In genomic region chr5:107671742-107672211, GRCh38 we compare ENCODE assay signal across 1 cellular context.
A peak's percentile ranks its signal among the peaks of the same experiment; 100 is the strongest.
TF ChIP-seq lines count a peak whose summit lies in the region.

No MANE protein-coding gene starts in this region.

TF ChIP-seq in HEK293, 187 proteins besides CTCF, POLR2A, EP300 and RAD21 (continued from another document):
- TF ChIP-seq ZNF48 (tag by site-specific recombination; IDR thresholded peaks at IDR 0.05) (no peak), ZNF704 (tag by site-specific recombination; IDR thresholded peaks at IDR 0.05) (no peak), ZNF2 (tag by site-specific recombination; IDR thresholded peaks at IDR 0.05) (peak; percentile 78), INSM2 (tag by site-specific recombination; IDR thresholded peaks at IDR 0.05) (0 out of 2 replicates have a peak, but pooled peaks have one; percentile 15), ZNF341 (tag by site-specific recombination; IDR thresholded peaks at IDR 0.05; ENCODE audit: low read depth) (peak; percentile 78), ZNF146 (tag by site-specific recombination; IDR thresholded peaks at IDR 0.05) (no peak), ZBTB49 (tag by site-specific recombination; IDR thresholded peaks at IDR 0.05; ENCODE audit: low read depth) (no peak), SALL2 (tag by site-specific recombination; IDR thresholded peaks at IDR 0.05; ENCODE audit: borderline replicate concordance) (no peak), PRDM1 (tag by site-specific recombination; IDR thresholded peaks at IDR 0.05) (peak; percentile 87), ZNF350 (tag by site-specific recombination; IDR thresholded peaks at IDR 0.05) (no peak), OVOL3 (tag by site-specific recombination; IDR thresholded peaks at IDR 0.05) (no peak), ZNF449 (tag by site-specific recombination; IDR thresholded peaks at IDR 0.05) (peak; percentile 6; the same call in 1 of the 2 replicates), ZBTB17 (tag by site-specific recombination; IDR thresholded peaks at IDR 0.05) (peak; percentile 94), GLIS1 (tag by site-specific recombination; IDR thresholded peaks at IDR 0.05) (peak; percentile 67; the same call in 1 of the 2 replicates), ZNF501 (tag by site-specific recombination; IDR thresholded peaks at IDR 0.05) (peak; percentile 16; the same call in 1 of the 2 replicates), GLIS2 (tag by site-specific recombination; IDR thresholded peaks at IDR 0.05) (peak; percentile 39), ZNF24 (tag by site-specific recombination; IDR thresholded peaks at IDR 0.05) (peak; percentile 18; the same call in 1 of the 2 replicates), HOXA7 (CRISPR knock-in tag; IDR thresholded peaks at IDR 0.05; ENCODE audit: borderline replicate concordance) (no peak), ZBTB21 (tag by site-specific recombination; IDR thresholded peaks at IDR 0.05) (no peak), ZNF596 (tag by site-specific recombination; IDR thresholded peaks at IDR 0.05) (no peak), KLF16 (tag by site-specific recombination; IDR thresholded peaks at IDR 0.05) (no peak), ZNF37A (tag by site-specific recombination; IDR thresholded peaks at IDR 0.05) (no peak), ZNF776 (tag by site-specific recombination; IDR thresholded peaks at IDR 0.05; ENCODE audit: borderline replicate concordance) (no peak), ZNF580 (tag by site-specific recombination; IDR thresholded peaks at IDR 0.05) (peak; percentile 83), ZSCAN16 (tag by site-specific recombination; IDR thresholded peaks at IDR 0.05) (no peak), ZFP37 (tag by site-specific recombination; IDR thresholded peaks at IDR 0.05) (no peak; the same call in 1 of the 2 replicates), MZF1 (tag by site-specific recombination; IDR thresholded peaks at IDR 0.05; ENCODE audit: borderline replicate concordance) (peak; percentile 53; the same call in 1 of the 2 replicates), ZNF558 (tag by site-specific recombination; IDR thresholded peaks at IDR 0.05) (peak; percentile 11; the same call in 1 of the 2 replicates), ZEB2 (tag by site-specific recombination; IDR thresholded peaks at IDR 0.05) (peak; percentile 95), TCF7L2 (IDR thresholded peaks at IDR 0.05; ENCODE audit: borderline replicate concordance, low read depth, low read length) (no peak), WT1 (tag by site-specific recombination; IDR thresholded peaks at IDR 0.05) (peak; percentile 91), ZNF302 (tag by site-specific recombination; IDR thresholded peaks at IDR 0.05; ENCODE audit: low read depth) (no peak), ZNF654 (tag by site-specific recombination; IDR thresholded peaks at IDR 0.05; ENCODE audit: low read depth) (no peak), ZNF768 (tag by site-specific recombination; IDR thresholded peaks at IDR 0.05) (no peak), ZNF76 (tag by site-specific recombination; IDR thresholded peaks at IDR 0.05; ENCODE audit: borderline replicate concordance, low read depth) (peak; percentile 85; the same call in 1 of the 2 replicates), PRDM2 (tag by site-specific recombination; IDR thresholded peaks at IDR 0.05; ENCODE audit: borderline replicate concordance) (no peak), ZNF324 (tag by site-specific recombination; IDR thresholded peaks at IDR 0.05) (peak; percentile 19; the same call in 1 of the 2 replicates), ZNF423 (tag by site-specific recombination; IDR thresholded peaks at IDR 0.05) (no peak), ZBTB20 (tag by site-specific recombination; IDR thresholded peaks at IDR 0.05) (peak; percentile 67; the same call in 1 of the 2 replicates), ZNF132 (tag by site-specific recombination; IDR thresholded peaks at IDR 0.05; ENCODE audit: borderline replicate concordance) (no peak), SP7 (tag by site-specific recombination; IDR thresholded peaks at IDR 0.05) (peak; percentile 73), ZNF549 (tag by site-specific recombination; IDR thresholded peaks at IDR 0.05) (no peak), FEZF1 (tag by site-specific recombination; IDR thresholded peaks at IDR 0.05) (peak; percentile 91), OSR2 (tag by site-specific recombination; IDR thresholded peaks at IDR 0.05) (peak; percentile 93)
